8 cellular contexts compared by ENCODE assay signal in genomic region chr9:96020822-96021615, GRCh38.
A peak's percentile ranks its signal among the peaks of the same experiment; 100 is the strongest.
DNase-seq lines count a peak whose midpoint lies in the region; ATAC-seq and TF ChIP-seq lines count a peak whose summit lies in the region.

No MANE protein-coding gene starts in this region.

- POLR2A ChIA-PET in PC-9 (lab: Charles Lee; ENCODE audit: unreplicated experiment) = no interaction called here

- no peak for DNase-seq in AG10803 (ENCODE audit: low read depth)
- DNase-seq in HuH-7.5 (ENCODE audit: low spot score) = peak; percentile 54
- peak; percentile 29 for DNase-seq in activated T-cell treated with anti-CD3 and anti-CD28 coated beads for 4 hours
- DNase-seq in fibroblast of peridontal ligament (ENCODE audit: extremely low read depth) = peak; percentile 12
- DNase-seq in nephron progenitor cell = peak; percentile 64
- no peak for DNase-seq in PC-9

- H3K36me3 Mint-ChIP-seq in nephron progenitor cell (ENCODE audit: low read depth) = peaks cover 4% of the 10 kb centered on the region

- no peaks in the 10 kb centered on the region for H3K9me2 ChIP-seq in PC-9 (ENCODE audit: insufficient read depth)

- no peaks in the 10 kb centered on the region for H3K9me3 ChIP-seq in PC-9 (ENCODE audit: insufficient read depth, low read depth)

- H3F3A ChIP-seq in PC-9 (ENCODE audit: insufficient read depth, low read depth) = no peaks in the 10 kb centered on the region

- no TSS peak for BruUV-seq in PC-9 (replicated peaks; lab: Mats Ljungman, UMichigan)

- H3K27ac ChIP-seq in urinary bladder (ENCODE audit: low read depth) = peak overlapping the region; percentile 94
- no peak overlapping the region for H3K27ac ChIP-seq in PC-9

- no peak overlapping the region for H3K4me2 ChIP-seq in PC-9

- intact Hi-C loops in PC-9 (cut with micrococcal nuclease; ENCODE audit: unreplicated experiment) = no loop called here

- H3K4me3 Mint-ChIP-seq in nephron progenitor cell = peak overlapping the region; percentile 80

- no peak for TF ChIP-seq CTCF in AG10803 (conservative IDR thresholded peaks at IDR 0.05; ENCODE audit: low read length)
- TF ChIP-seq CTCF in nephron progenitor cell (IDR thresholded peaks at IDR 0.05) = no peak
- TF ChIP-seq CTCF in PC-9 (conservative IDR thresholded peaks at IDR 0.05) = no peak

- H3K4me1 ChIP-seq in urinary bladder (ENCODE audit: insufficient read depth) (no peaks in the 10 kb centered on the region), PC-9 (replicated peaks; ENCODE audit: insufficient read depth) (no peaks in the 10 kb centered on the region)

- no peak for ATAC-seq in HG03280 (IDR thresholded peaks at IDR 0.05; ENCODE audit: unreplicated experiment)

- H3K36me3 ChIP-seq in urinary bladder (ENCODE audit: insufficient read depth) (no peaks in the 10 kb centered on the region), PC-9 (ENCODE audit: low read depth) (no peaks in the 10 kb centered on the region)

- no peak overlapping the region for H2AFZ ChIP-seq in PC-9

- CTCF ChIA-PET in PC-9 (lab: Charles Lee) = no interaction called here

- WGBS in urinary bladder = under 1% methylated on average over 80 of the region's 80 CpGs

- peak overlapping the region; percentile 54 for H3K4me3 ChIP-seq in AG10803 (ENCODE audit: low read length)
- peak overlapping the region; percentile 74 for H3K4me3 ChIP-seq in urinary bladder (ENCODE audit: low read depth, low read length)
- H3K4me3 ChIP-seq in PC-9 = no peak overlapping the region

- no peaks in the 10 kb centered on the region for H3K79me2 ChIP-seq in PC-9 (ENCODE audit: low read depth)

- H3K9me3 Mint-ChIP-seq in nephron progenitor cell = no peaks in the 10 kb centered on the region

- no peak overlapping the region for H3K27ac Mint-ChIP-seq in nephron progenitor cell

- peaks cover 37% of the 10 kb centered on the region for H3K4me1 Mint-ChIP-seq in nephron progenitor cell

- H3K27me3 Mint-ChIP-seq in nephron progenitor cell (ENCODE audit: low read depth, poor library complexity) = peaks cover 25% of the 10 kb centered on the region

- H3K27me3 ChIP-seq in PC-9 (ENCODE audit: insufficient read depth, low read depth) = no peaks in the 10 kb centered on the region

- no peaks in the 10 kb centered on the region for H4K20me1 ChIP-seq in PC-9 (ENCODE audit: insufficient read depth)

Comparison
In these comparisons a context has a peak if more than half of its experiments do, and no peak if none do; other contexts are left out.
1. DNase-seq: peak in HuH-7.5 (single experiment), activated T-cell treated with anti-CD3 and anti-CD28 coated beads for 4 hours (single experiment), fibroblast of peridontal ligament (single experiment) and nephron progenitor cell (single experiment); none in AG10803 (single experiment) and PC-9 (0 of 2).